ENCODE assay signal across 1 cellular context in genomic region chr2:30683240-30683956, GRCh38.
TF ChIP-seq lines count a peak whose summit lies in the region.

No MANE protein-coding gene starts in this region.

TF ChIP-seq in GM23338, 12 proteins besides CTCF, POLR2A, EP300 and RAD21 (continued from another document):
- no peak for TF ChIP-seq ZNF462 (CRISPR knock-in tag; IDR thresholded peaks at IDR 0.05)
- TF ChIP-seq ZNF331 (CRISPR knock-in tag; IDR thresholded peaks at IDR 0.05; ENCODE audit: low read depth) = no peak
TF ChIP-seq in GM23338: peak in this region for 0.
